Comparison of ENCODE assay signal across 1 cellular context in the genomic region with DNA sequence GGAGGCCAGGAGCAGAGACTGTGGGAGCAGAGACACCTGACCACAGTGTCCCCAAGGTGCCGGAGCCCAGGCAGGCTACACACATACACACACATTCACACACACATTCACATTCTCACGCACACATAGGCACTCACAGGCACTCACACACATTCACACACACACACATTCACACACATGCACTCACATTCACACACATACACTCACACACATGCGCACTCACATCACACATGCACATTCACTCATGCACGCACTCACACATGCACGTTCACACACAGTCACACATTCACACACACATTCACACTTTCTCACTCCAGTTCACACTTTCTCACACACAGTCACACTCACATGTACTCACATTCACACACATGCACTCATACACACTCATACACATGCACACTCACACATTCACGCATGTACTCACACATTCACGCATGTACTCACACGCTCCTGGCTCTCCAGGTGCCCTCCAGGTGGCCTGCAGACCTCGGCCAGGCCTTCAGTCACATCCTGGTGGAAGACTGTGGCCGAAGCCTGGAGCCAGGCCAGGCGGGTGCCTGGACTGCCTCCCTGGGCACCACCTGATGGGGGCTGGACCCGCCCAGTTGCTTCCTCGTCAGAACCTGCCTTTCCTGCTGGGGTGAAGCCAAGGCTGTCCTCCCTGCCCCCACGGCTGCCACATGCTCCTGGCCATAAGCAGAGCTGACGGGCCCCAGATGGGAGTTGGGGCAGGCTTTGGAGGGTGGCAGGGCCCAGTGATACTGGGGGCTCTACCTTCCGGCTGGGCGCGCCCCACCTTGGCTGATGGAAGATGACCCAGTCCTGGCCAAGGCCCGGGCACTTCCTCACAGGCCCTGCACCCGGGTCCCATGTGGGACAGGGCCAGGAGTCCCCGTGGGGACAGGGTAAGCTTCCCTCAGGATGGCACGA.
A peak's percentile ranks its signal among the peaks of the same experiment; 100 is the strongest.
TF ChIP-seq lines count a peak whose summit lies in the region.

No MANE protein-coding gene starts in this region.

TF ChIP-seq in HepG2, 621 proteins besides CTCF, POLR2A, EP300 and RAD21 (continued from another document):
- TF ChIP-seq ATF7-NPFF (CRISPR knock-in tag; IDR thresholded peaks at IDR 0.05; ENCODE audit: low read depth), result no peak
- peak; percentile 93 for TF ChIP-seq PHB2 (IDR thresholded peaks at IDR 0.05; ENCODE audit: partially characterized antibody)
- no peak for TF ChIP-seq HOXA5 (CRISPR knock-in tag; IDR thresholded peaks at IDR 0.05)
- no peak for TF ChIP-seq JUNB (CRISPR knock-in tag; IDR thresholded peaks at IDR 0.05; ENCODE audit: borderline replicate concordance)
- TF ChIP-seq NBN (conservative IDR thresholded peaks at IDR 0.05), result peak; percentile 88; the same call in 1 of the 2 replicates
- TF ChIP-seq ZNF282 (IDR thresholded peaks at IDR 0.05; ENCODE audit: partially characterized antibody), result peak; percentile 65
- no peak for TF ChIP-seq ZNF343 (CRISPR knock-in tag; IDR thresholded peaks at IDR 0.05)
- no peak for TF ChIP-seq MBNL3 (CRISPR knock-in tag; conservative IDR thresholded peaks at IDR 0.05)
- peak; percentile 15; the same call in 1 of the 2 replicates for TF ChIP-seq CREB1 (IDR thresholded peaks at IDR 0.05)
- no peak for TF ChIP-seq CREB1 (CRISPR knock-in tag; IDR thresholded peaks at IDR 0.05)
- no peak for TF ChIP-seq ZBTB8A (CRISPR knock-in tag; IDR thresholded peaks at IDR 0.05; ENCODE audit: borderline replicate concordance, low read depth)
- TF ChIP-seq, protein P1, sequence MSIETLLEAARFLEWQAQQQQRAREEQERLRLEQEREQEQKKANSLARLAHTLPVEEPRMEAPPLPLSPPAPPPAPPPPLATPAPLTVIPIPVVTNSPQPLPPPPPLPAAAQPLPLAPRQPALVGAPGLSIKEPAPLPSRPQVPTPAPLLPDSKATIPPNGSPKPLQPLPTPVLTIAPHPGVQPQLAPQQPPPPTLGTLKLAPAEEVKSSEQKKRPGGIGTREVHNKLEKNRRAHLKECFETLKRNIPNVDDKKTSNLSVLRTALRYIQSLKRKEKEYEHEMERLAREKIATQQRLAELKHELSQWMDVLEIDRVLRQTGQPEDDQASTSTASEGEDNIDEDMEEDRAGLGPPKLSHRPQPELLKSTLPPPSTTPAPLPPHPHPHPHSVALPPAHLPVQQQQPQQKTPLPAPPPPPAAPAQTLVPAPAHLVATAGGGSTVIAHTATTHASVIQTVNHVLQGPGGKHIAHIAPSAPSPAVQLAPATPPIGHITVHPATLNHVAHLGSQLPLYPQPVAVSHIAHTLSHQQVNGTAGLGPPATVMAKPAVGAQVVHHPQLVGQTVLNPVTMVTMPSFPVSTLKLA (IDR thresholded peaks at IDR 0.05), result peak; percentile 81
